In the genomic region with DNA sequence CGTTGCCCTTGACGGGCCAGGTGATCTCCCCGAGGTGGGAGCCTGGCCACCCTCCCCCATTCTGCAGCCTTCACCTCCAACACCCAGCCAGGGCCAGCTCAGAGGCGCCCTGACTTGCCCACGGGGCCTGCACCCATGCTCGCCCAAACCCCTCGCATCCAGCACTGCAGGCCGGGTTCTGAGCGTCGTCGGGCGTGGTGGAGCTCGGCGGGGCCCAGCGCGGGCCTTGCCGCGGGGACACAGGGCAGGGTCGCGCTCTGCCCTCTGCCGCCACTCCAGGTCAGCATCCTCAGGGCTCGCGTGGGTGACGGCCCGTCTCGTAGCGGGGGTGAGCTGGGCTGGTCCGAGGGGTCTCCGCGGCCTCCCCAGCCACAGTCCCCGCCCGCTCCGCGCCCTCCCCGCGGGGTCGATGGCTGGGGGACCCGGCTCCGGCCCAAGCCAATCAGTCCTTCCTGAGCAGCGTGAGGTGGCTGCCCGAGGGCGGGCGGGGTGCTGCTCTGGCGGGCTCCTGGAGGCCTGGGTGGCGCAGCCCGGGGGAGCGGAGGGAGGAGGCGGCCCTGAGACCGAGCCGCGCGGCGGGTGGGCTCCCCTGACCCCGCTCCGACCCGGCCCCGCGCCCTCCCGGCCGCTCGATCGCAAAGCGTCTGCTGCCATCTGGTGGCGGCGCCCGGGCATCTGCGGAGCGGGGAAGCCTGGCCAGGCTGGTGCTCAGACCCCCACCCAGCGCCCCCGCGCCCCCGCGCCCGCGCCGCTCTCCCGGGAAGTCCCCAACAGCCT, we compare ENCODE assay signal across 8 cellular contexts.
DNase-seq lines count a peak whose midpoint lies in the region; ATAC-seq and TF ChIP-seq lines count a peak whose summit lies in the region.

No MANE protein-coding gene starts in this region.

- ATAC-seq in GM19324 (IDR thresholded peaks at IDR 0.05; ENCODE audit: low FRiP score, unreplicated experiment) (peak; percentile 54), GM21447 (IDR thresholded peaks at IDR 0.05; ENCODE audit: unreplicated experiment) (no peak)

- peaks cover 57% of the 10 kb centered on the region for H3K27me3 Mint-ChIP-seq in mesothelial cell of epicardium (ENCODE audit: low read depth)

- H3K4me3 Mint-ChIP-seq in mesothelial cell of epicardium, result peak overlapping the region; percentile 63

- TF ChIP-seq CTCF in mesothelial cell of epicardium (IDR thresholded peaks at IDR 0.05; ENCODE audit: unreplicated experiment), result peak; percentile 84

- no peaks in the 10 kb centered on the region for H3K36me3 ChIP-seq in ectodermal cell (ENCODE audit: control insufficient read depth, insufficient read depth, low read length)

- no peaks in the 10 kb centered on the region for H3K9me3 ChIP-seq in ectodermal cell (ENCODE audit: control insufficient read depth, low read length)

- H3K4me1 Mint-ChIP-seq in mesothelial cell of epicardium, result peaks cover 5% of the 10 kb centered on the region

- no peaks in the 10 kb centered on the region for H3K9me3 Mint-ChIP-seq in mesothelial cell of epicardium

- WGBS in ectodermal cell, 2 experiments, result 2% methylated on average over 77 of the region's 77 CpGs

- H3K36me3 Mint-ChIP-seq in mesothelial cell of epicardium, result no peaks in the 10 kb centered on the region

- no peak overlapping the region for H3K27ac ChIP-seq in ectodermal cell (ENCODE audit: insufficient read depth, low read depth, low read length, poor library complexity, severe bottlenecking)

- H3K27me3 ChIP-seq in ectodermal cell (ENCODE audit: control insufficient read depth, insufficient read depth, low read length, poor library complexity, severe bottlenecking), result peaks cover 34% of the 10 kb centered on the region

- no peak overlapping the region for H3K27ac Mint-ChIP-seq in mesothelial cell of epicardium

- H3K4me3 ChIP-seq in ectodermal cell (ENCODE audit: insufficient read depth, low read depth, low read length), result peak overlapping the region; percentile 46

- H3K4me1 ChIP-seq in ectodermal cell (ENCODE audit: control insufficient read depth, insufficient read depth, low read length), result no peaks in the 10 kb centered on the region

- peak; percentile 46 for DNase-seq in Ammon's horn (ENCODE audit: low spot score)
- peak; percentile 76 for DNase-seq in NCI-H1105 (lab: John Stamatoyannopoulos, UW)
- peak; percentile 73 for DNase-seq in activated CD4-positive, alpha-beta T cell treated with anti-CD3 and anti-CD28 coated beads, Interleukin-2, amount 50 U/mL, for 48 hours
- peak; percentile 68 to 81 for DNase-seq in mesothelial cell of epicardium (ENCODE audit: low spot score in 2 of 2, unreplicated experiment in 2 of 2)
- DNase-seq in stimulated activated CD8-positive, alpha-beta memory T cell treated with anti-CD3 and anti-CD28 coated beads, Interleukin-2, amount 100 ng/mL, for 48 hours (ENCODE audit: low read depth in 2 of 2), result peak; percentile 57 to 58
